Comparison of ENCODE assay signal across 29 cellular contexts in genomic region chr10:131272897-131273451, GRCh38. TPM values are rescaled to one million over a fixed set of nuclear protein-coding genes. Genes with fewer than 3 reads are reported as not detected.
"Had no signal": no experiment of that assay in that cellular context is flagged by ENCODE, and none has a peak within 500 bp of the region (broad histone marks: within the 10 kb centered on the region; RNA-seq: fewer than 3 reads in every experiment).

No MANE protein-coding gene starts in this region.

- H3K9me3 ChIP-seq: adrenal gland had no signal

- H3K4me1 ChIP-seq: adrenal gland had no signal

- H3K4me3 ChIP-seq: adrenal gland had no signal

- H3K36me3 ChIP-seq: adrenal gland had no signal

- H3K27ac ChIP-seq: adrenal gland, VCaP had no signal

- DNase-seq: activated CD4-positive, alpha-beta memory T cell treated with anti-CD3 and anti-CD28 coated beads, Interleukin-2, amount 10 ng/mL, durations not matched to agents 7 days and 5 days; activated CD4-positive, alpha-beta T cell treated with anti-CD3 and anti-CD28 coated beads for 36 hours; activated CD4-positive, alpha-beta T cell treated with anti-CD3 and anti-CD28 coated beads, Interleukin-2, amount 50 U/mL, for 1 hour; activated CD4-positive, CD25-positive, alpha-beta regulatory T cell; activated CD8-positive, alpha-beta memory T cell treated with anti-CD3 and anti-CD28 coated beads, Interleukin-2, amount 50 U/mL, for 4 hours; activated naive CD4-positive, alpha-beta T cell treated with anti-CD3 and anti-CD28 coated beads, Interleukin-2, amount 50 U/mL, for 16 hours; activated naive CD8-positive, alpha-beta T cell treated with anti-CD3 and anti-CD28 coated beads, Interleukin-2, amount 10 ng/mL, durations not matched to agents 7 days and 5 days; activated T-cell treated with anti-CD3 and anti-CD28 coated beads, Interleukin-2, amount 50 U/mL, for 1 hour; anterior cingulate cortex; cerebellar nuclear complex; Karpas-422; MM.1S; NCI-H1105; NCI-H1436 treated with DMSO at 0.1 percent for 48 hours; NCI-H187; NCI-H2081; NCI-H510A treated with DMSO at 0.1 percent for 48 hours; NCI-H69; NK-92 treated with Interleukin-12 subunit alpha and Interleukin-12 subunit beta, amount 100 ng/mL, for 24 hours; PC-3; SHP77 treated with DMSO at 0.1 percent for 48 hours; T-cell; T-helper 2 cell; T1000 had no signal

- ATAC-seq: activated CD4-positive, alpha-beta T cell treated with anti-CD3 and anti-CD28 coated beads for 36 hours; PC-3; T-cell had no signal

- FAIRE-seq: RCC 7860, TTC549 had no signal

RNA-seq across cellular contexts. Expression of gene TCERG1L, which starts 38.5 kb away (rescaled TPM):
- total RNA-seq: cardiac septum, PC-3 had no signal
